In the genomic region with DNA sequence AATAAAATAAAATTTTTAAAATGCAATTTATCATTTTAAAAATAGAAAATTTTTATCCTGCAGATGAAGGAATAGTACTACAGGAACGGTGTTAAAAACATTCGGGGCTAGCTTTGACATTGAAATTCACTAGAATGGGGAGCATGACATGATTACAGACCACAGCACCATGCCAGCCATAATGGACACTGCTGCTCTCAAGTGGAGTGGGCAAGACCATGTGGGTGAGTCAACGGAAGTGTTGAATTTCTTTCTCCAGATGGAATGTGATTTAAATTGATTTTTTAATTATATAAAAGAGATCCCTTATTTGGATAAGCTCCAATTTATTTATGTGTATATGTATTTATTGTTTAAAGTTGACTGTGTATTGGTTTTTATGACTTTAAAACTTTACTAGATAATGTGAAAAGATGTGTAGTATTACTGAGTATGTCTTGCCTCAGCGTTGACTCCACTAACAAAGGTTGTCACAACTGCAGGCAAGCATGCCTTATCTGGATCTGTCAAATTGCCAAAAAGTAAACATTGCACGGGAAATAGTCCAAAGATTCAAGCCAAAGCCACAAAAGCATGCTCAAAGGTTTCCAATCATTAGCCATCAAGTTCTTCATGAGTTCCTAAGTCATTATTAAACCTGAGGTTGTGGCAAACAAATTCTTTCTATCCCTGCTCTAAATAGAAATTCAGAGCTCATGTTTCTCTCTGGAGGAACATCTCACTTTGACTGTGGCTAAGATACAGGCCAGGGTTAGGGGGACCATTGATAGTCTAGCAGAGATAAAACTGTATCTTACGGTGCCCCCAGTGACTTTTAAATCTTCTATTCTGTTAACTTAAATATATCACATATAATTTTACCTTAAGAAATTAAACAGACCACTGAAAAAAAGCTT, we compare ENCODE assay signal across 12 cellular contexts.
DNase-seq lines count a peak whose midpoint lies in the region; ATAC-seq and TF ChIP-seq lines count a peak whose summit lies in the region.
"Had no signal": no experiment of that assay in that cellular context is flagged by ENCODE, and none has a peak within 500 bp of the region (broad histone marks: within the 10 kb centered on the region; RNA-seq: fewer than 3 reads in every experiment).

No MANE protein-coding gene starts in this region.

- H2BK120ac ChIP-seq in mesenchymal stem cell (ENCODE audit: low read depth, low read length) = no peak overlapping the region

- no peak overlapping the region for H3K4me3 ChIP-seq in brain microvascular endothelial cell (ENCODE audit: low read depth, low read length)
- H3K4me3 ChIP-seq in mesenchymal stem cell (ENCODE audit: insufficient read depth in 1 of 2, low read depth in 1 of 2, low read length in 2 of 2) = no peak overlapping the region
- H3K4me3 ChIP-seq in WERI-Rb-1 (ENCODE audit: low read depth, low read length) = no peak overlapping the region
- H3K4me3 ChIP-seq: thoracic aorta had no signal

- no peaks in the 10 kb centered on the region for H3K4me1 ChIP-seq in mesenchymal stem cell (ENCODE audit: control insufficient read depth, insufficient read depth, low read depth, low read length)

- no peak overlapping the region for H3K9ac ChIP-seq in mesenchymal stem cell (ENCODE audit: low read length)

- no peak overlapping the region for H3K4me2 ChIP-seq in mesenchymal stem cell (ENCODE audit: low read length, poor library complexity, severe bottlenecking)

- H2BK12ac ChIP-seq in mesenchymal stem cell (ENCODE audit: low read length in 2 of 2) = peak overlapping the region in 1 of 2 experiments; percentile 71

- in situ Hi-C loops in brain microvascular endothelial cell (cut with HindIII; ENCODE audit: low pct_ligation_motif_present, low sequenced_read_pairs) = no loop called here

- H2BK5ac ChIP-seq in mesenchymal stem cell (ENCODE audit: low read depth, low read length, poor library complexity, severe bottlenecking) = no peak overlapping the region

- 47% methylated on average over 4 of the region's 6 CpGs for WGBS in mesenchymal stem cell

- no peak overlapping the region for H4K91ac ChIP-seq in mesenchymal stem cell (ENCODE audit: low read length)

- no peak for TF ChIP-seq CTCF in brain microvascular endothelial cell (IDR thresholded peaks at IDR 0.05; ENCODE audit: low read depth, low read length, missing control alignments)
- TF ChIP-seq CTCF in WERI-Rb-1 (IDR thresholded peaks at IDR 0.05; ENCODE audit: low read depth, low read length) = no peak

- H3K27me3 ChIP-seq in brain microvascular endothelial cell (replicated peaks) = no peaks in the 10 kb centered on the region
- no peaks in the 10 kb centered on the region for H3K27me3 ChIP-seq in mesenchymal stem cell (ENCODE audit: control insufficient read depth in 1 of 2, insufficient read depth in 1 of 2, low read length in 2 of 2)
- no peaks in the 10 kb centered on the region for H3K27me3 ChIP-seq in WERI-Rb-1 (ENCODE audit: insufficient read depth, low read depth, severe bottlenecking)

- no peaks in the 10 kb centered on the region for H3K79me1 ChIP-seq in mesenchymal stem cell (replicated peaks; ENCODE audit: low read length, poor library complexity, severe bottlenecking)

- H4K8ac ChIP-seq in mesenchymal stem cell (ENCODE audit: low read length) = no peak overlapping the region

- H3K14ac ChIP-seq in mesenchymal stem cell (ENCODE audit: low read length in 2 of 2) = no peak overlapping the region

- peaks cover 8% of the 10 kb centered on the region for H3K9me3 ChIP-seq in mesenchymal stem cell (ENCODE audit: control insufficient read depth, low read length)
- H3K9me3 ChIP-seq in WERI-Rb-1 (ENCODE audit: severe bottlenecking) = no peaks in the 10 kb centered on the region
- H3K9me3 ChIP-seq: thoracic aorta had no signal

- DNase-seq in DMS 273 treated with DMSO at 0.1 percent for 48 hours (lab: John Stamatoyannopoulos, UW) = peak; percentile 59
- peak; percentile 99 for DNase-seq in M059J (ENCODE audit: low read depth)
- DNase-seq in brain microvascular endothelial cell = peak; percentile 96
- DNase-seq in mesenchymal stem cell = peak; percentile 92
- no peak for DNase-seq in kidney glomerular epithelial cell (lab: John Stamatoyannopoulos, UW)
- DNase-seq in WERI-Rb-1 = no peak
- DNase-seq: erythroblast, GDM1, NCI-H1436 treated with DMSO at 0.1 percent for 48 hours had no signal

- H3K36me3 ChIP-seq in brain microvascular endothelial cell (replicated peaks) (no peaks in the 10 kb centered on the region), mesenchymal stem cell (ENCODE audit: control insufficient read depth in 1 of 2, insufficient read depth in 2 of 2, low read depth in 1 of 2, low read length in 2 of 2) (no peaks in the 10 kb centered on the region), WERI-Rb-1 (no peaks in the 10 kb centered on the region)
- H3K36me3 ChIP-seq: thoracic aorta had no signal

- H3K23ac ChIP-seq in mesenchymal stem cell (ENCODE audit: low read length in 2 of 2) = no peak overlapping the region

- H2BK15ac ChIP-seq in mesenchymal stem cell (ENCODE audit: low read depth, poor library complexity, severe bottlenecking) = no peak overlapping the region

- peak overlapping the region in 1 of 2 experiments; percentile 58 for H3K4ac ChIP-seq in mesenchymal stem cell (ENCODE audit: low read depth in 1 of 2, low read length in 2 of 2)

- ATAC-seq in GM19023 (IDR thresholded peaks at IDR 0.05; ENCODE audit: unreplicated experiment) (no peak), HG02852 (IDR thresholded peaks at IDR 0.05; ENCODE audit: unreplicated experiment) (no peak)

- H3K27ac ChIP-seq in brain microvascular endothelial cell (no peak overlapping the region), mesenchymal stem cell (ENCODE audit: low read length, poor library complexity, severe bottlenecking) (no peak overlapping the region), WERI-Rb-1 (no peak overlapping the region)
- H3K27ac ChIP-seq: thoracic aorta had no signal

- no peak overlapping the region for H2AFZ ChIP-seq in mesenchymal stem cell (ENCODE audit: low read depth, low read length)

- no peak overlapping the region for H2AK5ac ChIP-seq in mesenchymal stem cell (ENCODE audit: low read length, severe bottlenecking)

- H3K18ac ChIP-seq in mesenchymal stem cell (ENCODE audit: low read depth in 1 of 2, low read length in 2 of 2) = peak overlapping the region; percentile 38 to 75

Comparison
In these comparisons a context has a peak if more than half of its experiments do, and no peak if none do; other contexts are left out.
1. DNase-seq: peak in DMS 273 treated with DMSO at 0.1 percent for 48 hours (single experiment), M059J (single experiment), brain microvascular endothelial cell (single experiment) and mesenchymal stem cell (single experiment); none in kidney glomerular epithelial cell (single experiment) and WERI-Rb-1 (single experiment).